6 cellular contexts compared by ENCODE assay signal in the genomic region with DNA sequence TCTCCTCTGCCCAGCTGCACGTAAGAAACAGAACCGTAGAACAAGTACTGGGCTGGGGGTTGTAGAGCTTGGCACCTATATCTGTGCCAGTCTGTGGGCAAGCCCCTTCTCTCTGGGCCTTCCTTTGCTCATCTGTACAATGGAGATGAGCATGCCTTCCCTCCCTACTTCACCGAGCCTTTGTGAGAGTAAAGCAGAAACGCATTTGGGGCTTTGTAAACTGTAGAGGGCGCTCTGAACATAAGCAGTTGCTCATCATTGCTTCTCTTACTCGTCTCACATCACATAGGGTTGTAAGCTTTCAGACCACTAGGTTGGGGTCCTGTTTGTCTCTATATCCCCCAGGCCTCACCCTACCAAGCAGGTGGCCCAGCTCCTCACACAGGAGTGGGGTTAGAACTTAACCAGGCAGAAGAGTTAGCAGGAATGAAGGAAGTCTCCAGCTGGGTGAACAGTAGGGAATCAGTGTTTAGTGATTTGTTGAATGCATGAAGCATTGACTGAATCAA. TPM values are rescaled to one million over a fixed set of nuclear protein-coding genes. Genes with fewer than 3 reads are reported as not detected.
A peak's percentile ranks its signal among the peaks of the same experiment; 100 is the strongest.
DNase-seq lines count a peak whose midpoint lies in the region; ATAC-seq and TF ChIP-seq lines count a peak whose summit lies in the region.

No MANE protein-coding gene starts in this region.

- H3K27me3 ChIP-seq in parathyroid adenoma (ENCODE audit: control insufficient read depth, insufficient read depth, low read length) (no peaks in the 10 kb centered on the region), vagina (no peaks in the 10 kb centered on the region), right cardiac atrium (ENCODE audit: control insufficient read depth, insufficient read depth) (no peaks in the 10 kb centered on the region)

- H3K9me3 ChIP-seq in parathyroid adenoma (ENCODE audit: control insufficient read depth, low read length) (no peaks in the 10 kb centered on the region), vagina (no peaks in the 10 kb centered on the region), right cardiac atrium (ENCODE audit: control insufficient read depth, low read length) (no peaks in the 10 kb centered on the region)

- H3K27ac ChIP-seq in parathyroid adenoma = no peak overlapping the region
- H3K27ac ChIP-seq in vagina = no peak overlapping the region
- H3K27ac ChIP-seq in right cardiac atrium (ENCODE audit: low read length) = no peak overlapping the region

- TF ChIP-seq CTCF in GM13977 (IDR thresholded peaks at IDR 0.05; ENCODE audit: extremely low read depth, insufficient read depth, missing control alignments) (peak; percentile 79), brain (conservative IDR thresholded peaks at IDR 0.05) (peak; percentile 46 to 74), parathyroid adenoma (IDR thresholded peaks at IDR 0.05) (peak; percentile 42), vagina (IDR thresholded peaks at IDR 0.05) (peak in 1 of 3 experiments; percentile 26)

- ATAC-seq in right cardiac atrium = no peak

- H3K4me1 Mint-ChIP-seq in brain = peaks cover 21% of the 10 kb centered on the region

- no peak for TF ChIP-seq POLR2A in vagina (IDR thresholded peaks at IDR 0.05)

- in situ Hi-C loops in GM13977 (cut with MboI; ENCODE audit: low pct_unique_long_range_greater_than_20kb, low sequenced_read_pairs, unreplicated experiment) = no loop called here

- WGBS in right cardiac atrium = 23% methylated on average over 6 of the region's 6 CpGs

- intact Hi-C loops in vagina (cut with DNase I) (loop anchor here (10.0 kb wide), 1 partner anchor 180 kb away; no protein-coding TSS in a partner anchor), right cardiac atrium (cut with DNase I) (loop anchor here in 3 of 4 donors (5.0 to 10.0 kb wide), 2 partner anchors 50 to 52 kb away; partner anchors contain the start of gene SGCA (in 3 of the 3))

- H3K4me1 ChIP-seq in parathyroid adenoma (peaks cover 20% of the 10 kb centered on the region), vagina (peaks cover 36% of the 10 kb centered on the region), right cardiac atrium (ENCODE audit: control insufficient read depth, insufficient read depth, low read length) (peaks cover 13% of the 10 kb centered on the region)

- H2AFZ ChIP-seq in parathyroid adenoma = no peak overlapping the region

- H3K4me3 Mint-ChIP-seq in brain = peak overlapping the region in 1 of 5 experiments; percentile 46

- H3K9ac ChIP-seq in parathyroid adenoma = no peak overlapping the region

- H3K36me3 ChIP-seq in parathyroid adenoma (ENCODE audit: control insufficient read depth, insufficient read depth, low read length) (no peaks in the 10 kb centered on the region), vagina (peaks cover 0 to 9% of the 10 kb centered on the region in 2 donors)

- no peak overlapping the region for H3K4me3 ChIP-seq in parathyroid adenoma (ENCODE audit: low read depth, low read length)
- H3K4me3 ChIP-seq in vagina = no peak overlapping the region
- no peak overlapping the region for H3K4me3 ChIP-seq in right cardiac atrium (ENCODE audit: low read length)

- H3K36me3 Mint-ChIP-seq in brain = peaks cover 21% of the 10 kb centered on the region

- H3K27ac Mint-ChIP-seq in brain = peak overlapping the region; percentile 61 to 93 (median 85)

- no peaks in the 10 kb centered on the region for H3K27me3 Mint-ChIP-seq in brain

- H3K79me2 ChIP-seq in parathyroid adenoma = no peaks in the 10 kb centered on the region

- no peak overlapping the region for H3K4me2 ChIP-seq in parathyroid adenoma (ENCODE audit: low read length)

- DNase-seq in GM13977 (ENCODE audit: low spot score) (peak; percentile 80), NCI-H446 (lab: John Stamatoyannopoulos, UW) (peak; percentile 32 to 66), vagina (ENCODE audit: extremely low spot score in 2 of 2) (no peak), right cardiac atrium (no peak)

- no peaks in the 10 kb centered on the region for H3K9me3 Mint-ChIP-seq in brain

RNA-seq across cellular contexts. Expression of gene SAMD14, which starts 15.1 kb away (rescaled TPM):
- 24.4 TPM for polyA plus RNA-seq in brain (ENCODE audit: insufficient read depth, low read depth, low replicate concordance)
- total RNA-seq in vagina = 4.4 TPM
- 1 to 10 TPM; 2.4 to 4.0 (median 3.5) TPM for total RNA-seq in right cardiac atrium
- polyA plus RNA-seq in right cardiac atrium = 3.3 TPM

RNA-seq across cellular contexts. Expression of gene PDK2, which starts 19.8 kb away (rescaled TPM):
- polyA plus RNA-seq in brain (ENCODE audit: insufficient read depth, low read depth, low replicate concordance) = 80.8 TPM
- total RNA-seq in vagina = 44.4 TPM
- 100 to 1,000 TPM; 167 to 219 (median 182) TPM for total RNA-seq in right cardiac atrium
- polyA plus RNA-seq in right cardiac atrium = 149 TPM

RNA-seq across cellular contexts. Expression of gene PPP1R9B, which starts 35.6 kb away (rescaled TPM):
- polyA plus RNA-seq in brain (ENCODE audit: insufficient read depth, low read depth, low replicate concordance) (53.1 TPM), right cardiac atrium (26.5 TPM)
- total RNA-seq in vagina (37.6 TPM), right cardiac atrium (10 to 100 TPM; 33.2 to 40.7 (median 36.1) TPM)

RNA-seq across cellular contexts. Expression of gene SGCA, which starts 50.9 kb away (rescaled TPM):
- polyA plus RNA-seq in brain (ENCODE audit: insufficient read depth, low read depth, low replicate concordance) (1.6 TPM), right cardiac atrium (156 TPM)
- total RNA-seq in vagina (2.2 TPM), right cardiac atrium (100 to 1,000 TPM; 127 to 150 (median 133) TPM)

RNA-seq across cellular contexts. Expression of gene ITGA3, which starts 59.0 kb away (rescaled TPM):
- 41.3 TPM for polyA plus RNA-seq in brain (ENCODE audit: insufficient read depth, low read depth, low replicate concordance)
- total RNA-seq in vagina = 50.8 TPM
- 10 to 100 TPM; 22.9 to 32.9 (median 28.4) TPM for total RNA-seq in right cardiac atrium
- polyA plus RNA-seq in right cardiac atrium = 21.5 TPM

Comparison
In these comparisons a context has a peak if more than half of its experiments do, and no peak if none do; other contexts are left out.
1. DNase-seq: peak in GM13977 (single experiment) and NCI-H446 (2 of 2); none in vagina (0 of 2) and right cardiac atrium (0 of 3).